21 cellular contexts compared by ENCODE assay signal in the genomic region with DNA sequence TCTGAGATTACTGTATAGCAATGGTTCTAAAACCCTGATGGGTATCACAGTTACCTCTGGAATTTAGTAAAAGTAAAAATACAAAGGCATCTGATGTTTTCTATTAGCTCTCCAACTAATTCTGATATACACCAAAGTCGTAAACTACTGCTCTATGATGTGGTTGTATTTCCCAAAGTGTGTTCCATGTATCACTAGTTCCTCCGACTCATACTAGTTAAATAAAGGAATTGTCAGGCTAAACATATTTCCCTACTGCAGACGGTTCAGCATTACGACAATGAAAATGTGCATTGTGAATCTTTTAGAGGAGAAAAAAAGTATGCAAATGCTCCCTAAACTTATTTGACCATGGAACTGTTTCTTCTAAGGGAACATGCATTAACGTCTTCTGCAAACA. TPM values are rescaled to one million over a fixed set of nuclear protein-coding genes. Genes with fewer than 3 reads are reported as not detected.
"Had no signal": no experiment of that assay in that cellular context is flagged by ENCODE, and none has a peak within 500 bp of the region (broad histone marks: within the 10 kb centered on the region; RNA-seq: fewer than 3 reads in every experiment).

No MANE protein-coding gene starts in this region.

- FAIRE-seq: pancreas, small intestine had no signal

- ATAC-seq: naive thymus-derived CD8-positive, alpha-beta T cell; natural killer cell treated with Interleukin-12 subunit alpha and Interleukin-12 subunit beta and Interleukin-15 and Interleukin-18, amount 100 ng/mL, for 72 hours; pancreas; right cardiac atrium; right lobe of liver; stimulated activated effector memory CD8-positive, alpha-beta T cell treated with anti-CD3 and anti-CD28 coated beads, Interleukin-12 subunit alpha, Interleukin-12 subunit beta, amount 100 ng/mL, for 72 hours; stimulated activated naive B cell treated with anti-CD40 and anti-IgM and Interleukin-4, amounts not matched to agents 10 μg/mL and 1 μg/mL and 100 μg/mL, for 72 hours had no signal

- DNase-seq: naive thymus-derived CD8-positive, alpha-beta T cell; nephron progenitor cell; nucleus accumbens; pancreas; right cardiac atrium; right lobe of liver; sigmoid colon; small intestine; stimulated activated CD4-positive, alpha-beta T cell treated with anti-CD3 and anti-CD28 coated beads, Interleukin-15, amount 100 ng/mL, for 24 hours; stimulated activated CD4-positive, alpha-beta T cell treated with anti-CD3 and anti-CD28 coated beads, Interleukin-2, amount 100 ng/mL, for 24 hours; stimulated activated CD4-positive, alpha-beta T cell treated with anti-CD3 and anti-CD28 coated beads, Interleukin-2, amount 100 ng/mL, for 48 hours; stimulated activated CD4-positive, alpha-beta T cell treated with anti-CD3 and anti-CD28 coated beads, Interleukin-4, amount 100 ng/mL, for 24 hours; stimulated activated naive B cell treated with anti-CD40 and anti-IgM and Interleukin-4, amounts not matched to agents 10 μg/mL and 1 μg/mL and 100 μg/mL, for 72 hours; stimulated activated naive CD4-positive, alpha-beta T cell treated with Interleukin-2 at 50 U/mL for 16 hours; stomach; thyroid gland; trophoblast cell; upper lobe of left lung; uterus had no signal

RNA-seq across cellular contexts. Expression of gene ZNF365, which starts 38.9 kb away (rescaled TPM):
- total RNA-seq: naive thymus-derived CD8-positive, alpha-beta T cell had no signal
